ENCODE assay signal across 7 cellular contexts in the genomic region with DNA sequence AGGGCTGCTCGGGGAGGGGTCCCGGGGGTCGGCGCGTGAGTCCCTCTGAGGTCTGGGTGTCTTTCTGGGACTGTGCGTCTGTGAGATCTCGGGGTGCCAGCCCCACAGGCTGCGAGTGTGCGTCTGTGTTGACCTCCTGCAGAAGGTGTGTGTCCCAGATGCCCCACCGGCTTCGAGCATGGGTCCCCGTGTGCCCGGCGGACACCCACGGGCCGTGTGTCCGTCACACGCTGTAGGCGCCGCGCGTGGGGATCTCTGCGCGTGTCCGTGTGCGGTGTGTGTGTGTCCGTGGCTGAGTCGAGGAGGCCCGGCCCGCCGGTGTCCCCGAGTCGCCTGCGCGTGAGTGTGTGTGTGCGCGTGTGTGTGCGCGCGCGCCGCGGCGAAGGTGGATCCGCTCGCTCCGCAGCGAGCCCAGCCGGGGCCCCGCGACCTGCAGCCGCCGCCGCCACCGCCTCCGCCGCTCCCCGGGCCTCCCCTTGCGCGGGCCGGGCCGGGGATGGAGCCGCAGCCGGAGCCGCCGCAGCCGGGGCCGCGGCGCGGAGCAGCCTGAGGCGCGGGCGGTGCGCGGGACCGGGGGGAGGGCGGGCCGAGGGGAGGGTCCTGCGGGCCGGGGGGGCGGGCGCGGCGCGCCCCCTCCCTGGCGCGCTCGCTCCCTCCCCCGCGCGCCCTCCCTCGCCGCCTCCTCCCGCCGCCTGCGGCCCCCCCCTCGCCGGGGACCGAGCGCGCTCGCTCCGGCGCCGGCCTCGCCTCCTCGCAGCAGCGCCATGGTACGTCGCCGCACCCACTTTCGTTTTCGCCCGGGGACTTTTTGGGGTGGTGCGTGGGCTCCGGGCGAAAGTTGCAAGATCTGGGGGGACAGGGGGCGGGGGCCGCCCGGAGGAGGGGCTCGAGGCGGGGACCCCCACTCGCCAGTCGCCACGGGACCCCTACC. TPM values are rescaled to one million over a fixed set of nuclear protein-coding genes. Genes with fewer than 3 reads are reported as not detected.
DNase-seq lines count a peak whose midpoint lies in the region; ATAC-seq and TF ChIP-seq lines count a peak whose summit lies in the region.

No MANE protein-coding gene starts in this region.

- H3K9me3 ChIP-seq in endodermal cell (ENCODE audit: control insufficient read depth, low read length), result no peaks in the 10 kb centered on the region
- H3K9me3 ChIP-seq in muscle layer of duodenum (ENCODE audit: control insufficient read depth in 1 of 2, low read length in 2 of 2), result no peaks in the 10 kb centered on the region

- H3K36me3 ChIP-seq in endodermal cell (ENCODE audit: control insufficient read depth, insufficient read depth, low read length), result no peaks in the 10 kb centered on the region
- no peaks in the 10 kb centered on the region for H3K36me3 ChIP-seq in muscle layer of duodenum (ENCODE audit: control insufficient read depth in 1 of 2, insufficient read depth in 2 of 2, low read length in 2 of 2)

- peak; percentile 41 for DNase-seq in LoVo (ENCODE audit: low spot score)
- peak; percentile 62 to 63 for DNase-seq in activated CD8-positive, alpha-beta memory T cell treated with anti-CD3 and anti-CD28 coated beads for 4 hours (ENCODE audit: low read depth in 2 of 2)
- no peak for DNase-seq in endodermal cell
- peak; percentile 68 for DNase-seq in stimulated activated naive CD8-positive, alpha-beta T cell treated with anti-CD3 and anti-CD28 coated beads, Interleukin-15, Interleukin-2, amounts not matched to agents 100 U/mL and 50 U/mL, for 24 hours

- WGBS in endodermal cell (ENCODE audit: insufficient coverage in 1 of 2, insufficient read length in 1 of 2), 2 experiments, result 2 to 4% methylated on average over 43 to 126 of the region's 126 CpGs

- peaks cover 84% of the 10 kb centered on the region for H3K27me3 Mint-ChIP-seq in endodermal cell (ENCODE audit: insufficient read depth)

- H3K9me3 Mint-ChIP-seq in endodermal cell, result peaks cover 5% of the 10 kb centered on the region

- no peak overlapping the region for H3K27ac Mint-ChIP-seq in endodermal cell

- ATAC-seq in GM18511 (IDR thresholded peaks at IDR 0.05; ENCODE audit: unreplicated experiment) (peak; percentile 60), GM21717 (IDR thresholded peaks at IDR 0.05; ENCODE audit: unreplicated experiment) (no peak)
- ATAC-seq in stimulated activated naive CD8-positive, alpha-beta T cell treated with anti-CD3 and anti-CD28 coated beads, Interleukin-15, Interleukin-2, amounts not matched to agents 100 U/mL and 50 U/mL, for 24 hours, result no peak

- peak overlapping the region; percentile 55 for H3K4me3 Mint-ChIP-seq in endodermal cell

- no peak overlapping the region for H3K27ac ChIP-seq in endodermal cell (ENCODE audit: low read depth, low read length)
- H3K27ac ChIP-seq in muscle layer of duodenum (ENCODE audit: low read length), result no peak overlapping the region

- H3K4me1 Mint-ChIP-seq in endodermal cell, result peaks cover 8% of the 10 kb centered on the region

- no peak for TF ChIP-seq CTCF in endodermal cell (conservative IDR thresholded peaks at IDR 0.05)

- H3K36me3 Mint-ChIP-seq in endodermal cell (ENCODE audit: low read depth), result no peaks in the 10 kb centered on the region

- H3K9ac ChIP-seq in endodermal cell (ENCODE audit: extremely low read depth, low read length, poor library complexity, severe bottlenecking), result no peak overlapping the region

- H3K27me3 ChIP-seq in endodermal cell (ENCODE audit: control insufficient read depth, insufficient read depth, low read length, poor library complexity, severe bottlenecking) (peaks cover 89% of the 10 kb centered on the region), muscle layer of duodenum (ENCODE audit: low read depth, low read length) (no peaks in the 10 kb centered on the region)

- H3K4me3 ChIP-seq in endodermal cell (ENCODE audit: low read length) (no peak overlapping the region), muscle layer of duodenum (ENCODE audit: low read depth in 1 of 2, low read length in 2 of 2) (peak overlapping the region; percentile 57 to 73)

- H3K4me1 ChIP-seq in endodermal cell (ENCODE audit: control insufficient read depth, insufficient read depth, low read length) (no peaks in the 10 kb centered on the region), muscle layer of duodenum (ENCODE audit: control insufficient read depth in 1 of 2, insufficient read depth in 2 of 2, low read length in 2 of 2) (peaks cover 0 to 32% of the 10 kb centered on the region in 2 donors)

RNA-seq across cellular contexts. Expression of a gene that starts 7.2 kb away (rescaled TPM):
- total RNA-seq in endodermal cell, result 1 to 10 TPM; 5.2 to 6.6 TPM
- polyA plus RNA-seq in endodermal cell (2013, experiment 1 of 2), result 4.0 TPM
- polyA plus RNA-seq in endodermal cell (2013, experiment 2 of 2), result 3.7 TPM
